10 cellular contexts compared by ENCODE assay signal in the genomic region with DNA sequence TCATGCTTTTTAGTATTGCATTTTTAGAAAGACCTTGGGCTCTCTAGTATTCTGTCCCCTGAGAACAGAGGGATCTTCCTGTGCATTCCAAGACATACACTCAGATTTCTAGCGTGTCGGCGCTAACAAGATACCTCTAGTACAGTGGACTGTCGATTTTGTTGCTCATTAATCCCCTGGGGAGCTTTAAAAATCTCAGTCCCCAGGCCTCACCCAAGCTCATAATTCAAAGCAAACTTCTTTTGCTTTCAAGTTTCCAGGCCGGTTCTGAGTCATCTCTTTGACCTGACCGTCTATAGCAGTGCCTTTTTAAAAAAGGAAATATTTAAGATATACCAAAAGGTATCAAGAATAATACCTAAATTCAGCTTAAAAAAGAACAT.
A peak's percentile ranks its signal among the peaks of the same experiment; 100 is the strongest.
DNase-seq lines count a peak whose midpoint lies in the region; ATAC-seq and TF ChIP-seq lines count a peak whose summit lies in the region.
"Had no signal": no experiment of that assay in that cellular context is flagged by ENCODE, and none has a peak within 500 bp of the region (broad histone marks: within the 10 kb centered on the region; RNA-seq: fewer than 3 reads in every experiment).

No MANE protein-coding gene starts in this region.

- ATAC-seq in GM18868 (IDR thresholded peaks at IDR 0.05; ENCODE audit: unreplicated experiment): peak; percentile 86
- peak; percentile 89 for ATAC-seq in HG02852 (IDR thresholded peaks at IDR 0.05; ENCODE audit: unreplicated experiment)
- ATAC-seq in RWPE2 (ENCODE audit: low read depth): peak; percentile 63

- H3K4me3 ChIP-seq in RWPE2 (ENCODE audit: severe bottlenecking): no peak overlapping the region
- no peak overlapping the region for H3K4me3 ChIP-seq in testis
- no peak overlapping the region for H3K4me3 ChIP-seq in effector memory CD4-positive, alpha-beta T cell (ENCODE audit: insufficient read depth, low read depth, low read length, poor library complexity, severe bottlenecking)

- no peak for DNase-seq in RWPE2 (ENCODE audit: low spot score)
- peak; percentile 52 for DNase-seq in renal cortical epithelial cell (ENCODE audit: low read depth)
- DNase-seq in testis: no peak
- no peak for DNase-seq in activated CD4-positive, CD25-positive, alpha-beta regulatory T cell treated with anti-CD3 and anti-CD28 coated beads, Interleukin-2, amount 50 U/mL, for 72 hours
- no peak for DNase-seq in GF-D8 (lab: John Stamatoyannopoulos, UW)
- DNase-seq in effector memory CD4-positive, alpha-beta T cell: no peak
- DNase-seq: NCI-H345, right cardiac atrium had no signal

- TF ChIP-seq POLR2A in testis (IDR thresholded peaks at IDR 0.05): no peak

- H3K27me3 ChIP-seq in RWPE2 (ENCODE audit: insufficient read depth, poor library complexity, severe bottlenecking) (no peaks in the 10 kb centered on the region), testis (no peaks in the 10 kb centered on the region)
- H3K27me3 ChIP-seq in effector memory CD4-positive, alpha-beta T cell (replicated peaks; ENCODE audit: control insufficient read depth, insufficient read depth, low read length, poor library complexity, severe bottlenecking): no peaks in the 10 kb centered on the region

- 39 to 40% methylated on average over 5 to 6 of the region's 6 CpGs for WGBS in testis, 2 donors

- TF ChIP-seq CTCF in RWPE2 (IDR thresholded peaks at IDR 0.05; ENCODE audit: poor library complexity, severe bottlenecking) (no peak), testis (IDR thresholded peaks at IDR 0.05) (no peak)

- H3K4me1 ChIP-seq in RWPE2 (ENCODE audit: insufficient read depth, poor library complexity, severe bottlenecking) (peaks cover 21% of the 10 kb centered on the region), testis (no peaks in the 10 kb centered on the region)
- H3K4me1 ChIP-seq in effector memory CD4-positive, alpha-beta T cell (ENCODE audit: control insufficient read depth, insufficient read depth, low read length, poor library complexity, severe bottlenecking): no peaks in the 10 kb centered on the region

- peak overlapping the region; percentile 86 for H3K27ac ChIP-seq in RWPE2 (ENCODE audit: poor library complexity, severe bottlenecking)
- H3K27ac ChIP-seq in testis: no peak overlapping the region
- no peak overlapping the region for H3K27ac ChIP-seq in effector memory CD4-positive, alpha-beta T cell (ENCODE audit: insufficient read depth, low read length, poor library complexity, severe bottlenecking)

- H3K9me3 ChIP-seq in RWPE2 (ENCODE audit: severe bottlenecking) (no peaks in the 10 kb centered on the region), testis (no peaks in the 10 kb centered on the region)
- H3K9me3 ChIP-seq in effector memory CD4-positive, alpha-beta T cell (ENCODE audit: control insufficient read depth, low read length): no peaks in the 10 kb centered on the region

- no peaks in the 10 kb centered on the region for H3K36me3 ChIP-seq in RWPE2 (ENCODE audit: low read depth)
- no peaks in the 10 kb centered on the region for H3K36me3 ChIP-seq in testis (ENCODE audit: low read depth, missing control alignments)
- H3K36me3 ChIP-seq in effector memory CD4-positive, alpha-beta T cell (ENCODE audit: control insufficient read depth, insufficient read depth, low read length): no peaks in the 10 kb centered on the region

- intact Hi-C loops in testis (cut with DNase I; ENCODE audit: low total_unique reads): no loop called here
